ENCODE assay signal across 9 cellular contexts in genomic region chr1:117753652-117754051, GRCh38.
DNase-seq lines count a peak whose midpoint lies in the region; ATAC-seq and TF ChIP-seq lines count a peak whose summit lies in the region.
"Had no signal": no experiment of that assay in that cellular context is flagged by ENCODE, and none has a peak within 500 bp of the region (broad histone marks: within the 10 kb centered on the region; RNA-seq: fewer than 3 reads in every experiment).

No MANE protein-coding gene starts in this region.

- no peak overlapping the region for H3K4me3 Mint-ChIP-seq in stimulated activated effector memory CD8-positive, alpha-beta T cell treated with anti-CD3 and anti-CD28 coated beads, Interleukin-12 subunit alpha, Interleukin-12 subunit beta, amount 100 ng/mL, for 72 hours

- peaks cover 14% of the 10 kb centered on the region for H3K4me1 Mint-ChIP-seq in stimulated activated effector memory CD8-positive, alpha-beta T cell treated with anti-CD3 and anti-CD28 coated beads, Interleukin-12 subunit alpha, Interleukin-12 subunit beta, amount 100 ng/mL, for 72 hours

- peak; percentile 28 for DNase-seq in SIG-M5 treated with dmso at 0.1 percent for 504 hours (lab: John Stamatoyannopoulos, UW; ENCODE audit: unreplicated experiment)
- no peak for DNase-seq in SIG-M5 (lab: John Stamatoyannopoulos, UW)
- no peak for DNase-seq in Panc1 (ENCODE audit: low read depth, low spot score)
- DNase-seq in fibroblast of peridontal ligament (ENCODE audit: extremely low read depth), result peak; percentile 70
- no peak for DNase-seq in stimulated activated effector memory CD8-positive, alpha-beta T cell treated with anti-CD3 and anti-CD28 coated beads, Interleukin-12 subunit alpha, Interleukin-12 subunit beta, amount 100 ng/mL, for 72 hours (ENCODE audit: low spot score in 2 of 2)
- no peak for DNase-seq in NCI-H510A treated with DMSO at 0.1 percent for 48 hours (lab: John Stamatoyannopoulos, UW)
- no peak for DNase-seq in DMS153 treated with DMSO at 0.1 percent for 48 hours (lab: John Stamatoyannopoulos, UW; ENCODE audit: unreplicated experiment)

- in situ Hi-C loops in Panc1 (cut with HindIII; ENCODE audit: low pct_unique_long_range_greater_than_20kb, low sequenced_read_pairs), result no loop called here

- CTCF ChIA-PET in Panc1 (lab: Charles Lee), result interaction anchor here (0.9 to 1.3 kb wide), 3 partner anchors 80 to 241 kb away, joined by 3 read pairs; no protein-coding TSS in a partner anchor

- no peaks in the 10 kb centered on the region for H3K9me3 ChIP-seq in Panc1 (ENCODE audit: control insufficient read depth, insufficient read depth, low read depth, low read length)
- H3K9me3 ChIP-seq: testis had no signal

- no peak overlapping the region; the same call in 1 of the 2 replicates for H3K27ac ChIP-seq in Panc1 (ENCODE audit: low read length)
- H3K27ac ChIP-seq: testis had no signal

- peak overlapping the region in 1 of 2 experiments; percentile 29; a peak in 2 of 4 replicates for H3K4me3 ChIP-seq in Panc1 (ENCODE audit: low read depth in 2 of 2, low read length in 2 of 2)
- H3K4me3 ChIP-seq: testis had no signal

- TF ChIP-seq CTCF in Panc1 (IDR thresholded peaks at IDR 0.05), result no peak

- H3K9me3 Mint-ChIP-seq in stimulated activated effector memory CD8-positive, alpha-beta T cell treated with anti-CD3 and anti-CD28 coated beads, Interleukin-12 subunit alpha, Interleukin-12 subunit beta, amount 100 ng/mL, for 72 hours, result no peaks in the 10 kb centered on the region

- ATAC-seq in Panc1 (peak; percentile 10; the same call in 1 of the 2 replicates), HG03159 (IDR thresholded peaks at IDR 0.05; ENCODE audit: unreplicated experiment) (no peak)
- peak; percentile 58 for ATAC-seq in stimulated activated effector memory CD8-positive, alpha-beta T cell treated with anti-CD3 and anti-CD28 coated beads, Interleukin-12 subunit alpha, Interleukin-12 subunit beta, amount 100 ng/mL, for 72 hours

- H3K27me3 ChIP-seq in Panc1 (ENCODE audit: control insufficient read depth, insufficient read depth, low read length), result 0 out of 2 replicates have a peak, but pooled peaks cover 2% of the 10 kb centered on the region
- H3K27me3 ChIP-seq: testis had no signal

- no TSS peak for BruUV-seq in Panc1 (replicated peaks; lab: Mats Ljungman, UMichigan)

- no peaks in the 10 kb centered on the region for H3K36me3 ChIP-seq in Panc1 (ENCODE audit: control insufficient read depth, insufficient read depth, low read length)

- no peaks in the 10 kb centered on the region for H3K36me3 Mint-ChIP-seq in stimulated activated effector memory CD8-positive, alpha-beta T cell treated with anti-CD3 and anti-CD28 coated beads, Interleukin-12 subunit alpha, Interleukin-12 subunit beta, amount 100 ng/mL, for 72 hours

- H3K4me1 ChIP-seq in Panc1 (ENCODE audit: control insufficient read depth, insufficient read depth, low read length), result no peaks in the 10 kb centered on the region

- POLR2A ChIA-PET in Panc1 (lab: Charles Lee), result interaction anchor here (0.6 kb wide), 1 partner anchor 146 kb away, joined by 3 read pairs; no protein-coding TSS in a partner anchor

- H3K27ac Mint-ChIP-seq in stimulated activated effector memory CD8-positive, alpha-beta T cell treated with anti-CD3 and anti-CD28 coated beads, Interleukin-12 subunit alpha, Interleukin-12 subunit beta, amount 100 ng/mL, for 72 hours, result no peak overlapping the region

- intact Hi-C loops in Panc1 (cut with micrococcal nuclease; ENCODE audit: unreplicated experiment), result loop anchor here (5.0 to 10.0 kb wide), 3 partner anchors 141 to 216 kb away; no protein-coding TSS in a partner anchor

Comparison
In these comparisons a context has a peak if more than half of its experiments do, and no peak if none do; other contexts are left out.
1. DNase-seq: peak in SIG-M5 treated with dmso at 0.1 percent for 504 hours (single experiment) and fibroblast of peridontal ligament (single experiment); none in SIG-M5 (single experiment), Panc1 (single experiment), stimulated activated effector memory CD8-positive, alpha-beta T cell treated with anti-CD3 and anti-CD28 coated beads, Interleukin-12 subunit alpha, Interleukin-12 subunit beta, amount 100 ng/mL, for 72 hours (0 of 2), NCI-H510A treated with DMSO at 0.1 percent for 48 hours (single experiment) and DMS153 treated with DMSO at 0.1 percent for 48 hours (single experiment).